29 cellular contexts compared by ENCODE assay signal in genomic region chr7:127680983-127681382, GRCh38.
"Had no signal": no experiment of that assay in that cellular context is flagged by ENCODE, and none has a peak within 500 bp of the region (broad histone marks: within the 10 kb centered on the region; RNA-seq: fewer than 3 reads in every experiment).

No MANE protein-coding gene starts in this region.

- H3K4me3 Mint-ChIP-seq: activated B cell treated with CpG ODN at 0.5 μM for 24 hours; activated CD8-positive, alpha-beta T cell treated with anti-CD3 and anti-CD28 coated beads for 36 hours; activated naive CD8-positive, alpha-beta T cell; activated T-cell treated with anti-CD3 and anti-CD28 coated beads, Interleukin-2, amount 50 U/mL, for 4 hours; activated T-helper 17 cell treated with anti-CD3 and anti-CD28 coated beads, Interleukin-2, amount 50 U/mL, for 72 hours; T-helper 17 cell; T-helper 2 cell treated with Interferon-gamma antibody and Interleukin-4, amounts not matched to agents 5 μg/mL and 100 μg/mL, for 36 hours had no signal

- ATAC-seq: activated CD4-positive, CD25-positive, alpha-beta regulatory T cell treated with anti-CD3 and anti-CD28 coated beads, Interleukin-2, amount 50 U/mL, for 24 hours; activated CD8-positive, alpha-beta T cell treated with anti-CD3 and anti-CD28 coated beads for 36 hours; activated T-cell treated with anti-CD3 and anti-CD28 coated beads, Interleukin-2, amount 50 U/mL, for 4 hours; activated T-helper 17 cell treated with anti-CD3 and anti-CD28 coated beads, Interleukin-2, amount 50 U/mL, for 72 hours; gastroesophageal sphincter; T-helper 17 cell had no signal

- DNase-seq: activated B cell treated with CpG ODN at 0.5 μM for 24 hours; activated CD4-positive, alpha-beta T cell treated with anti-CD3 and anti-CD28 coated beads for 48 hours; activated CD4-positive, alpha-beta T cell treated with anti-CD3 and anti-CD28 coated beads, Interleukin-2, amount 50 U/mL, for 1 hour; activated CD4-positive, alpha-beta T cell treated with anti-CD3 and anti-CD28 coated beads, Interleukin-2, amount 50 U/mL, for 48 hours; activated CD8-positive, alpha-beta memory T cell treated with anti-CD3 and anti-CD28 coated beads for 24 hours; activated CD8-positive, alpha-beta T cell treated with anti-CD3 and anti-CD28 coated beads for 36 hours; activated effector memory CD4-positive, alpha-beta T cell treated with Interleukin-2 at 50 U/mL for 16 hours; activated gamma-delta T cell treated with Interleukin-2 at 50 U/mL for 16 hours; activated naive CD4-positive, alpha-beta T cell treated with anti-CD3 and anti-CD28 coated beads, Interleukin-2, amount 50 U/mL, for 16 hours; activated naive CD4-positive, alpha-beta T cell treated with Interleukin-2 at 50 U/mL for 16 hours; activated T-cell treated with anti-CD3 and anti-CD28 coated beads, Interleukin-2, amount 50 U/mL, for 4 hours; amniotic stem cell; anterior cingulate cortex; brain microvascular endothelial cell; colonic mucosa; effector CD8-positive, alpha-beta T cell; erythroblast; foreskin melanocyte; head of caudate nucleus; T-helper 1 cell; T-helper 17 cell; T1000; WERI-Rb-1 had no signal

- H3K27ac Mint-ChIP-seq: activated B cell treated with CpG ODN at 0.5 μM for 24 hours; activated CD8-positive, alpha-beta T cell treated with anti-CD3 and anti-CD28 coated beads for 36 hours; activated naive CD8-positive, alpha-beta T cell; T-helper 17 cell; T-helper 2 cell treated with Interferon-gamma antibody and Interleukin-4, amounts not matched to agents 5 μg/mL and 100 μg/mL, for 36 hours had no signal

- H3K4me1 ChIP-seq: colonic mucosa had no signal

- H3K27me3 Mint-ChIP-seq: activated B cell treated with CpG ODN at 0.5 μM for 24 hours; activated CD8-positive, alpha-beta T cell treated with anti-CD3 and anti-CD28 coated beads for 36 hours; activated naive CD8-positive, alpha-beta T cell; activated T-helper 17 cell treated with anti-CD3 and anti-CD28 coated beads, Interleukin-2, amount 50 U/mL, for 72 hours; T-helper 17 cell had no signal

- H3K36me3 ChIP-seq: brain microvascular endothelial cell, colonic mucosa had no signal

- H3K27ac ChIP-seq: brain microvascular endothelial cell, colonic mucosa, esophagus muscularis mucosa, gastroesophageal sphincter, WERI-Rb-1 had no signal

- H3K9me3 ChIP-seq: colonic mucosa, esophagus muscularis mucosa, gastroesophageal sphincter had no signal

- H3K27me3 ChIP-seq: brain microvascular endothelial cell, colonic mucosa, esophagus muscularis mucosa, gastroesophageal sphincter had no signal

- H3K4me3 ChIP-seq: colonic mucosa, esophagus muscularis mucosa, gastroesophageal sphincter had no signal
